22 cellular contexts compared by ENCODE assay signal in the genomic region with DNA sequence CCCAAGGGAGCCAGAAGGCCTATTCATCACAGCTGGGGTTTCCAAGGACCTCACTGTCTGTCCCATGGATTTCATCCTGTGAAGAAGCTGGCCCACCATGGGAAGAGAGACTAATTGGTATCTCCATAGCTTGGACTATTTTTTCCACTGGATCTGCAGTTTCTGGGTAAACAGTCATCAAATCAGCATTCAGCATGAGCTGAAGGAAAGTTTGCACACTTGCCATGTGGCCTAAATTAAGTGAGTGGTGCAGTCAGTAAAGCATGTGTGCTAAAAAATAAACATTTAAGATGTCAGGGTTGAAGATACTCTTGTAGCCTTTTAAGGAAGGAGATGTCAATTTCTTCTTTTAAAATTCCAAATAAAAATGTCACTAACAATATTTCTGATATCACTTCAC.
"Had no signal": no experiment of that assay in that cellular context is flagged by ENCODE, and none has a peak within 500 bp of the region (broad histone marks: within the 10 kb centered on the region; RNA-seq: fewer than 3 reads in every experiment).

No MANE protein-coding gene starts in this region.

- H3K27ac ChIP-seq: body of pancreas, ovary, prostate gland, spleen, upper lobe of left lung had no signal

- H3K36me3 Mint-ChIP-seq: naive thymus-derived CD8-positive, alpha-beta T cell; T-cell had no signal

- H3K36me3 ChIP-seq: ovary, prostate gland, spleen, upper lobe of left lung had no signal

- H3K4me3 Mint-ChIP-seq: activated CD8-positive, alpha-beta T cell treated with anti-CD3 and anti-CD28 coated beads, Interleukin-2, amount 10 ng/mL, durations not matched to agents 7 days and 5 days; activated naive CD8-positive, alpha-beta T cell treated with anti-CD3 and anti-CD28 coated beads, Interleukin-2, amount 50 U/mL, for 24 hours; activated T-helper 1 cell treated with anti-CD3 and anti-CD28 coated beads, Interleukin-12 subunit alpha, Interleukin-12 subunit beta, Interleukin-2, Interleukin-4 antibody, amounts not matched to agents 30 ng/mL and 10 ng/mL and 1 ng/mL, durations not matched to agents 14 hours and 24 hours and 36 hours; mesothelial cell of epicardium; naive thymus-derived CD8-positive, alpha-beta T cell; T-cell; T-helper 2 cell treated with Interferon-gamma antibody and Interleukin-4, amounts not matched to agents 5 μg/mL and 100 μg/mL, for 36 hours had no signal

- H3K27ac Mint-ChIP-seq: activated CD8-positive, alpha-beta T cell treated with anti-CD3 and anti-CD28 coated beads, Interleukin-2, amount 10 ng/mL, durations not matched to agents 7 days and 5 days; activated naive CD8-positive, alpha-beta T cell treated with anti-CD3 and anti-CD28 coated beads, Interleukin-2, amount 50 U/mL, for 24 hours; activated T-helper 1 cell treated with anti-CD3 and anti-CD28 coated beads, Interleukin-12 subunit alpha, Interleukin-12 subunit beta, Interleukin-2, Interleukin-4 antibody, amounts not matched to agents 30 ng/mL and 10 ng/mL and 1 ng/mL, durations not matched to agents 14 hours and 24 hours and 36 hours; naive thymus-derived CD8-positive, alpha-beta T cell; T-cell; T-helper 2 cell treated with Interferon-gamma antibody and Interleukin-4, amounts not matched to agents 5 μg/mL and 100 μg/mL, for 36 hours had no signal

- H3K4me3 ChIP-seq: body of pancreas, ovary, prostate gland, spleen, upper lobe of left lung had no signal

- H3K9me3 Mint-ChIP-seq: activated T-helper 1 cell treated with anti-CD3 and anti-CD28 coated beads, Interleukin-12 subunit alpha, Interleukin-12 subunit beta, Interleukin-2, Interleukin-4 antibody, amounts not matched to agents 30 ng/mL and 10 ng/mL and 1 ng/mL, durations not matched to agents 14 hours and 24 hours and 36 hours; T-cell; T-helper 2 cell treated with Interferon-gamma antibody and Interleukin-4, amounts not matched to agents 5 μg/mL and 100 μg/mL, for 36 hours had no signal

- DNase-seq: activated CD4-positive, alpha-beta T cell treated with anti-CD3 and anti-CD28 coated beads, Interleukin-2, amount 50 U/mL, for 1 hour; activated CD4-positive, CD25-positive, alpha-beta regulatory T cell treated with anti-CD3 and anti-CD28 coated beads, Interleukin-2, amount 50 U/mL, for 72 hours; activated CD8-positive, alpha-beta T cell treated with anti-CD3 and anti-CD28 coated beads, Interleukin-2, amount 10 ng/mL, durations not matched to agents 7 days and 5 days; activated gamma-delta T cell; activated naive CD4-positive, alpha-beta T cell treated with anti-CD3 and anti-CD28 coated beads, Interleukin-2, amount 50 U/mL, for 16 hours; activated naive CD8-positive, alpha-beta T cell treated with anti-CD3 and anti-CD28 coated beads, Interleukin-2, amount 50 U/mL, for 24 hours; body of pancreas; effector CD8-positive, alpha-beta T cell; left ventricle myocardium superior; mammary epithelial cell; naive thymus-derived CD8-positive, alpha-beta T cell; ovary; spleen; stimulated activated CD4-positive, alpha-beta T cell treated with anti-CD3 and anti-CD28 coated beads, Interleukin-4, amount 100 ng/mL, for 1 hour; stimulated activated naive CD4-positive, alpha-beta T cell; T-cell; upper lobe of left lung had no signal

- H3K27me3 ChIP-seq: body of pancreas, ovary, upper lobe of left lung had no signal

- H3K4me1 ChIP-seq: prostate gland, upper lobe of left lung had no signal

- ATAC-seq: activated CD8-positive, alpha-beta T cell treated with anti-CD3 and anti-CD28 coated beads, Interleukin-2, amount 10 ng/mL, durations not matched to agents 7 days and 5 days; activated naive CD8-positive, alpha-beta T cell treated with anti-CD3 and anti-CD28 coated beads, Interleukin-2, amount 50 U/mL, for 24 hours; body of pancreas; esophagus mucosa; left ventricle myocardium superior; naive thymus-derived CD8-positive, alpha-beta T cell; T-cell had no signal

- H3K9me3 ChIP-seq: body of pancreas, ovary, prostate gland, upper lobe of left lung had no signal

- H3K4me1 Mint-ChIP-seq: naive thymus-derived CD8-positive, alpha-beta T cell; T-cell had no signal
